Comparison of ENCODE assay signal across 12 cellular contexts in genomic region chr10:75335983-75336382, GRCh38.
A peak's percentile ranks its signal among the peaks of the same experiment; 100 is the strongest.
DNase-seq lines count a peak whose midpoint lies in the region; ATAC-seq lines count a peak whose summit lies in the region.
"Had no signal": no experiment of that assay in that cellular context is flagged by ENCODE, and none has a peak within 500 bp of the region (broad histone marks: within the 10 kb centered on the region; RNA-seq: fewer than 3 reads in every experiment).

No MANE protein-coding gene starts in this region.

- H2BK15ac ChIP-seq in mesenchymal stem cell (ENCODE audit: low read depth, poor library complexity, severe bottlenecking): no peak overlapping the region

- no peaks in the 10 kb centered on the region for H3K79me1 ChIP-seq in mesenchymal stem cell (replicated peaks; ENCODE audit: low read length, poor library complexity, severe bottlenecking)

- no peak overlapping the region for H3K27ac ChIP-seq in mesenchymal stem cell (ENCODE audit: low read length, poor library complexity, severe bottlenecking)
- H3K27ac ChIP-seq: adrenal gland; BLaER1 treated with 17β-estradiol and CSF1 and Interleukin-3, amounts not matched to agents 10 nM and 100 nM; sigmoid colon had no signal

- H2AFZ ChIP-seq in mesenchymal stem cell (ENCODE audit: low read depth, low read length): no peak overlapping the region

- no peak overlapping the region for H3K18ac ChIP-seq in mesenchymal stem cell (ENCODE audit: low read depth in 1 of 2, low read length in 2 of 2)

- no peak overlapping the region for H4K91ac ChIP-seq in mesenchymal stem cell (ENCODE audit: low read length)

- H2BK12ac ChIP-seq in mesenchymal stem cell (ENCODE audit: low read length in 2 of 2): no peak overlapping the region

- no peaks in the 10 kb centered on the region for H3K4me1 ChIP-seq in mesenchymal stem cell (ENCODE audit: control insufficient read depth, insufficient read depth, low read depth, low read length)
- H3K4me1 ChIP-seq: adrenal gland, sigmoid colon had no signal

- H2BK5ac ChIP-seq in mesenchymal stem cell (ENCODE audit: low read depth, low read length, poor library complexity, severe bottlenecking): no peak overlapping the region

- H2BK120ac ChIP-seq in mesenchymal stem cell (ENCODE audit: low read depth, low read length): no peak overlapping the region

- no peaks in the 10 kb centered on the region for H3K36me3 ChIP-seq in mesenchymal stem cell (ENCODE audit: control insufficient read depth in 1 of 2, insufficient read depth in 2 of 2, low read depth in 1 of 2, low read length in 2 of 2)
- H3K36me3 ChIP-seq: adrenal gland; BLaER1 treated with 17β-estradiol and CSF1 and Interleukin-3, amounts not matched to agents 10 nM and 100 nM; sigmoid colon had no signal

- DNase-seq in SIG-M5 (lab: John Stamatoyannopoulos, UW): peak; percentile 31
- DNase-seq in NCI-H345 treated with DMSO at 0.1 percent for 48 hours (lab: John Stamatoyannopoulos, UW; ENCODE audit: unreplicated experiment): no peak
- no peak for DNase-seq in mesenchymal stem cell
- DNase-seq in GF-D8 (lab: John Stamatoyannopoulos, UW): no peak
- no peak for DNase-seq in effector CD8-positive, alpha-beta T cell (lab: John Stamatoyannopoulos, UW)
- DNase-seq: adrenal gland; effector memory CD4-positive, alpha-beta T cell; sigmoid colon had no signal

- H3K4me3 ChIP-seq in mesenchymal stem cell (ENCODE audit: insufficient read depth in 1 of 2, low read depth in 1 of 2, low read length in 2 of 2): no peak overlapping the region
- H3K4me3 ChIP-seq: adrenal gland; BLaER1 treated with 17β-estradiol and CSF1 and Interleukin-3, amounts not matched to agents 10 nM and 100 nM; sigmoid colon had no signal

- no peak overlapping the region for H4K8ac ChIP-seq in mesenchymal stem cell (ENCODE audit: low read length)

- no peak overlapping the region for H3K14ac ChIP-seq in mesenchymal stem cell (ENCODE audit: low read length in 2 of 2)

- no peak overlapping the region for H3K4ac ChIP-seq in mesenchymal stem cell (ENCODE audit: low read depth in 1 of 2, low read length in 2 of 2)

- H3K4me2 ChIP-seq in mesenchymal stem cell (ENCODE audit: low read length, poor library complexity, severe bottlenecking): no peak overlapping the region
- H3K4me2 ChIP-seq: BLaER1 treated with 17β-estradiol and CSF1 and Interleukin-3, amounts not matched to agents 10 nM and 100 nM had no signal

- peak; percentile 88 for ATAC-seq in GM18508 (IDR thresholded peaks at IDR 0.05; ENCODE audit: insufficient read depth, unreplicated experiment)
- peak; percentile 95 for ATAC-seq in GM21447 (IDR thresholded peaks at IDR 0.05; ENCODE audit: unreplicated experiment)
- peak; percentile 99 for ATAC-seq in HG03159 (IDR thresholded peaks at IDR 0.05; ENCODE audit: unreplicated experiment)

- H3K9me3 ChIP-seq in mesenchymal stem cell (ENCODE audit: control insufficient read depth, low read length): no peaks in the 10 kb centered on the region
- H3K9me3 ChIP-seq: adrenal gland, sigmoid colon had no signal

- H3K27me3 ChIP-seq in mesenchymal stem cell (ENCODE audit: control insufficient read depth in 1 of 2, insufficient read depth in 1 of 2, low read length in 2 of 2): peaks cover 3 to 10% of the 10 kb centered on the region in 2 experiments
- H3K27me3 ChIP-seq: adrenal gland; BLaER1 treated with 17β-estradiol and CSF1 and Interleukin-3, amounts not matched to agents 10 nM and 100 nM; sigmoid colon had no signal

- no peak overlapping the region for H2AK5ac ChIP-seq in mesenchymal stem cell (ENCODE audit: low read length, severe bottlenecking)

- H3K23ac ChIP-seq in mesenchymal stem cell (ENCODE audit: low read length in 2 of 2): no peak overlapping the region

- H3K9ac ChIP-seq in mesenchymal stem cell (ENCODE audit: low read length): no peak overlapping the region
- H3K9ac ChIP-seq: BLaER1 treated with 17β-estradiol and CSF1 and Interleukin-3, amounts not matched to agents 10 nM and 100 nM had no signal
